In genomic region chr16:55248058-55248457, GRCh38 we compare ENCODE assay signal across 18 cellular contexts.
"Had no signal": no experiment of that assay in that cellular context is flagged by ENCODE, and none has a peak within 500 bp of the region (broad histone marks: within the 10 kb centered on the region; RNA-seq: fewer than 3 reads in every experiment).

No MANE protein-coding gene starts in this region.

- DNase-seq: activated CD4-positive, CD25-positive, alpha-beta regulatory T cell; activated gamma-delta T cell treated with Interleukin-2 at 50 U/mL for 16 hours; activated T-cell treated with anti-CD3 and anti-CD28 coated beads, Interleukin-2, amount 50 U/mL, for 1 hour; aorta; effector CD8-positive, alpha-beta T cell; erythroblast; heart left ventricle; islet precursor cell; left cardiac atrium; nucleus accumbens; right lobe of liver; stimulated activated CD4-positive, alpha-beta T cell treated with anti-CD3 and anti-CD28 coated beads, Interleukin-2, amount 100 ng/mL, for 24 hours; stimulated activated naive CD8-positive, alpha-beta T cell treated with anti-CD3 and anti-CD28 coated beads, Interleukin-15, amount 100 ng/mL, for 72 hours; tibial artery had no signal

- H3K4me3 ChIP-seq: gastroesophageal sphincter, heart left ventricle, right lobe of liver, skin epidermis, tibial artery had no signal

- H3K9me3 ChIP-seq: gastroesophageal sphincter, right lobe of liver, tibial artery had no signal

- H3K27me3 ChIP-seq: heart left ventricle, right lobe of liver, tibial artery had no signal

- H3K27ac ChIP-seq: gastroesophageal sphincter, heart left ventricle, right lobe of liver, skin epidermis, tibial artery had no signal

- H3K4me1 ChIP-seq: gastroesophageal sphincter, heart left ventricle, right lobe of liver, tibial artery had no signal

- H3K36me3 ChIP-seq: gastroesophageal sphincter, heart left ventricle, right lobe of liver, tibial artery had no signal

- ATAC-seq: activated naive CD4-positive, alpha-beta T cell treated with anti-CD3 and anti-CD28 coated beads, Interleukin-2, amount 50 U/mL, for 72 hours; gastroesophageal sphincter; heart left ventricle; left cardiac atrium; stimulated activated effector memory CD8-positive, alpha-beta T cell treated with anti-CD3 and anti-CD28 coated beads, Interleukin-12 subunit alpha, Interleukin-12 subunit beta, amount 100 ng/mL, for 72 hours; stimulated activated naive CD8-positive, alpha-beta T cell treated with anti-CD3 and anti-CD28 coated beads, Interleukin-15, amount 100 ng/mL, for 72 hours had no signal
